Comparison of ENCODE assay signal across 8 cellular contexts in genomic region chr14:102805454-102805891, GRCh38. TPM values are rescaled to one million over a fixed set of nuclear protein-coding genes. Genes with fewer than 3 reads are reported as not detected.
DNase-seq lines count a peak whose midpoint lies in the region; ATAC-seq, FAIRE-seq and TF ChIP-seq lines count a peak whose summit lies in the region.

No MANE protein-coding gene starts in this region.

- H3K27ac Mint-ChIP-seq in CD8-positive, alpha-beta T cell = peak overlapping the region; percentile 75
- no peak overlapping the region for H3K27ac Mint-ChIP-seq in endodermal cell

- intact Hi-C loops in CD8-positive, alpha-beta T cell (cut with DNase I, micrococcal nuclease) = no loop called here

- no peaks in the 10 kb centered on the region for H3K27me3 Mint-ChIP-seq in CD8-positive, alpha-beta T cell (ENCODE audit: low read depth)
- no peaks in the 10 kb centered on the region for H3K27me3 Mint-ChIP-seq in endodermal cell (ENCODE audit: insufficient read depth)

- H3K9ac ChIP-seq in endodermal cell (ENCODE audit: extremely low read depth, low read length, poor library complexity, severe bottlenecking) = no peak overlapping the region

- H3K9me3 ChIP-seq in CD8-positive, alpha-beta T cell (ENCODE audit: low read length) = no peaks in the 10 kb centered on the region
- H3K9me3 ChIP-seq in endodermal cell (ENCODE audit: control insufficient read depth, low read length) = no peaks in the 10 kb centered on the region

- peaks cover 60% of the 10 kb centered on the region for H3K4me1 Mint-ChIP-seq in CD8-positive, alpha-beta T cell (ENCODE audit: low read depth)
- peaks cover 11% of the 10 kb centered on the region for H3K4me1 Mint-ChIP-seq in endodermal cell

- ATAC-seq in CD8-positive, alpha-beta T cell = peak; percentile 69

- POLR2A ChIA-PET in CD8-positive, alpha-beta T cell (lab: Charles Lee) = no interaction called here
- POLR2A ChIA-PET in RWPE1 (lab: Yijun Ruan, JAX; ENCODE audit: low non-redundant PET) = no interaction called here

- 68 to 77% methylated on average over 7 to 8 of the region's 8 CpGs for WGBS in endodermal cell (ENCODE audit: insufficient coverage in 1 of 2, insufficient read length in 1 of 2), 2 experiments

- H3K27ac ChIP-seq in CD8-positive, alpha-beta T cell (ENCODE audit: low read depth, low read length) = no peak overlapping the region
- no peak overlapping the region for H3K27ac ChIP-seq in endodermal cell (ENCODE audit: low read depth, low read length)
- no peak overlapping the region for H3K27ac ChIP-seq in RWPE1

- peak in 4 of 7 experiments; percentile 15 to 34 (median 30) for DNase-seq in CD8-positive, alpha-beta T cell
- DNase-seq in H54 (ENCODE audit: insufficient read length, low spot score) (peak; percentile 91), T-helper 9 cell (peak; percentile 14), endodermal cell (peak; percentile 73), NCI-H146 treated with DMSO at 0.1 percent for 48 hours (lab: John Stamatoyannopoulos, UW; ENCODE audit: unreplicated experiment) (no peak), NCI-H1105 (lab: John Stamatoyannopoulos, UW) (no peak), C1 segment of cervical spinal cord (lab: John Stamatoyannopoulos, UW) (no peak), RWPE1 (ENCODE audit: low spot score) (no peak)

- peaks cover 33% of the 10 kb centered on the region for H3K4me1 ChIP-seq in CD8-positive, alpha-beta T cell (ENCODE audit: insufficient read depth, low read length)
- no peaks in the 10 kb centered on the region for H3K4me1 ChIP-seq in endodermal cell (ENCODE audit: control insufficient read depth, insufficient read depth, low read length)

- no peaks in the 10 kb centered on the region for H3K9me3 Mint-ChIP-seq in CD8-positive, alpha-beta T cell
- H3K9me3 Mint-ChIP-seq in endodermal cell = no peaks in the 10 kb centered on the region

- peak; percentile 98 for FAIRE-seq in H54 (lab: Jason Lieb, UNC)

- peak overlapping the region; percentile 61 for H3K4me3 Mint-ChIP-seq in CD8-positive, alpha-beta T cell
- H3K4me3 Mint-ChIP-seq in endodermal cell = no peak overlapping the region

- CTCF ChIA-PET in CD8-positive, alpha-beta T cell (lab: Charles Lee) = no interaction called here
- CTCF ChIA-PET in RWPE1 (lab: Yijun Ruan, JAX) = no interaction called here

- TF ChIP-seq POLR2A in H54 (IDR thresholded peaks at IDR 0.05; ENCODE audit: low read depth, low read length) = no peak

- H3K36me3 ChIP-seq in CD8-positive, alpha-beta T cell (ENCODE audit: insufficient read depth, low read length) = no peaks in the 10 kb centered on the region
- H3K36me3 ChIP-seq in endodermal cell (ENCODE audit: control insufficient read depth, insufficient read depth, low read length) = no peaks in the 10 kb centered on the region

- no peaks in the 10 kb centered on the region for H3K27me3 ChIP-seq in CD8-positive, alpha-beta T cell (ENCODE audit: insufficient read depth, low read length)
- no peaks in the 10 kb centered on the region for H3K27me3 ChIP-seq in endodermal cell (ENCODE audit: control insufficient read depth, insufficient read depth, low read length, poor library complexity, severe bottlenecking)

- H3K36me3 Mint-ChIP-seq in CD8-positive, alpha-beta T cell = peaks cover 13% of the 10 kb centered on the region
- H3K36me3 Mint-ChIP-seq in endodermal cell (ENCODE audit: low read depth) = no peaks in the 10 kb centered on the region

- peak overlapping the region; percentile 17 for H3K4me3 ChIP-seq in CD8-positive, alpha-beta T cell (ENCODE audit: low read depth, low read length)
- H3K4me3 ChIP-seq in endodermal cell (ENCODE audit: low read length) = no peak overlapping the region

- no peak for TF ChIP-seq CTCF in CD8-positive, alpha-beta T cell (IDR thresholded peaks at IDR 0.05)
- no peak for TF ChIP-seq CTCF in endodermal cell (conservative IDR thresholded peaks at IDR 0.05)
- TF ChIP-seq CTCF in RWPE1 (conservative IDR thresholded peaks at IDR 0.05; ENCODE audit: low read depth) = no peak

RNA-seq across cellular contexts. Expression of gene TRAF3, which starts 28.2 kb away (rescaled TPM):
- total RNA-seq in CD8-positive, alpha-beta T cell = 10 to 100 TPM; 40.4 to 43.2 TPM
- 10 to 100 TPM; 16.7 to 23.8 TPM for total RNA-seq in endodermal cell
- polyA plus RNA-seq in endodermal cell (2013, experiment 1 of 2) = 17.5 TPM
- 18.9 TPM for polyA plus RNA-seq in endodermal cell (2013, experiment 2 of 2)

Comparison
In these comparisons a context has a peak if more than half of its experiments do, and no peak if none do; other contexts are left out.
1. DNase-seq: peak in CD8-positive, alpha-beta T cell (4 of 7), H54 (single experiment), T-helper 9 cell (single experiment) and endodermal cell (single experiment); none in NCI-H146 treated with DMSO at 0.1 percent for 48 hours (single experiment), NCI-H1105 (single experiment), C1 segment of cervical spinal cord (0 of 14) and RWPE1 (single experiment).